In genomic region chr3:48633743-48634142, GRCh38 we compare ENCODE assay signal across 14 cellular contexts. TPM values are rescaled to one million over a fixed set of nuclear protein-coding genes. Genes with fewer than 3 reads are reported as not detected.
A peak's percentile ranks its signal among the peaks of the same experiment; 100 is the strongest.
DNase-seq lines count a peak whose midpoint lies in the region; ATAC-seq and TF ChIP-seq lines count a peak whose summit lies in the region.
"Had no signal": no experiment of that assay in that cellular context is flagged by ENCODE, and none has a peak within 500 bp of the region (broad histone marks: within the 10 kb centered on the region; RNA-seq: fewer than 3 reads in every experiment).

No MANE protein-coding gene starts in this region.

- no CpG with 5 or more reads among the region's 2 CpGs for WGBS in H9 (ENCODE audit: extremely low coverage, insufficient read length, low lambda C conversion rate)

- no peak overlapping the region for H3K4ac ChIP-seq in H9 (ENCODE audit: low read depth, low read length)

- H3K36me3 Mint-ChIP-seq in H9 (ENCODE audit: insufficient read depth in 1 of 3, low read depth in 3 of 3): peaks cover 23 to 59% (median 58%) of the 10 kb centered on the region in 3 experiments; a peak in 6 of 7 replicates

- peak overlapping the region; percentile 79 to 90; a peak in 4 of 5 replicates for H3K4me3 Mint-ChIP-seq in H9

- H3K27me3 ChIP-seq in H9 (ENCODE audit: insufficient read depth, low read length) (no peaks in the 10 kb centered on the region), ascending aorta (no peaks in the 10 kb centered on the region), mucosa of stomach (ENCODE audit: control insufficient read depth, insufficient read depth, low read length) (no peaks in the 10 kb centered on the region)
- H3K27me3 ChIP-seq: left lung, sigmoid colon had no signal

- intact Hi-C loops in ascending aorta (cut with DNase I): loop anchor here (2.0 to 10.0 kb wide), 2 partner anchors 77 to 159 kb away; partner anchors contain the start of gene PFKFB4

- no peaks in the 10 kb centered on the region; the same call in 1 of the 2 replicates for H3K27me3 Mint-ChIP-seq in H9 (ENCODE audit: low read depth)

- H3K36me3 ChIP-seq in ascending aorta (peaks cover 41 to 45% of the 10 kb centered on the region in 2 donors), mucosa of stomach (ENCODE audit: control insufficient read depth, insufficient read depth, low read length) (no peaks in the 10 kb centered on the region)

- H3K27ac Mint-ChIP-seq in H9: no peak overlapping the region

- H4K20me1 ChIP-seq in H9 (ENCODE audit: control insufficient read depth, insufficient read depth, insufficient read length): peaks cover 2% of the 10 kb centered on the region

- no peak overlapping the region for H2BK5ac ChIP-seq in H9 (ENCODE audit: insufficient read length, low read length)

- H4K5ac ChIP-seq in H9 (ENCODE audit: insufficient read length, low read depth, low read length): no peak overlapping the region

- peak overlapping the region; percentile 76 for H3K4me2 ChIP-seq in H9 (ENCODE audit: insufficient read depth, insufficient read length, low read length)

- no peak overlapping the region for H3K56ac ChIP-seq in H9 (ENCODE audit: insufficient read length, low read depth, low read length)

- H3K9ac ChIP-seq in H9 (ENCODE audit: extremely low read depth, insufficient read length, low read length) (no peak overlapping the region), mucosa of stomach (ENCODE audit: low read length) (peak overlapping the region; percentile 76)

- no peak overlapping the region for H2BK120ac ChIP-seq in H9 (ENCODE audit: low read depth, low read length, poor library complexity, severe bottlenecking)

- TF ChIP-seq CTCF in AG10803 (conservative IDR thresholded peaks at IDR 0.05; ENCODE audit: low read length): no peak
- no peak for TF ChIP-seq CTCF in H9 (conservative IDR thresholded peaks at IDR 0.05)
- TF ChIP-seq CTCF in ascending aorta (IDR thresholded peaks at IDR 0.05): no peak

- H4K91ac ChIP-seq in H9 (ENCODE audit: insufficient read length, low read depth, low read length): no peak overlapping the region

- no peak for DNase-seq in AG10803 (ENCODE audit: low read depth)
- no peak for DNase-seq in H9
- no peak for DNase-seq in ascending aorta (ENCODE audit: low spot score in 2 of 2)
- DNase-seq in cortex of kidney (lab: John Stamatoyannopoulos, UW): no peak
- DNase-seq: DMS53, foreskin melanocyte, NCI-H510A, sigmoid colon had no signal

- no peaks in the 10 kb centered on the region for H3K79me2 ChIP-seq in H9 (ENCODE audit: insufficient read depth, low read length)

- H2AK5ac ChIP-seq in H9 (ENCODE audit: insufficient read length, low read length): no peak overlapping the region

- H3T11ph ChIP-seq in H9 (ENCODE audit: low read length): no peak overlapping the region

- H2BK20ac ChIP-seq in H9 (ENCODE audit: low read depth, low read length, poor library complexity, severe bottlenecking): no peak overlapping the region

- H3K79me1 ChIP-seq in H9 (ENCODE audit: insufficient read depth, low read depth, low read length, poor library complexity, severe bottlenecking): no peaks in the 10 kb centered on the region

- no peak overlapping the region for H3K18ac ChIP-seq in H9 (ENCODE audit: insufficient read length, low read depth, low read length)

- H3K27ac ChIP-seq in H9 (ENCODE audit: insufficient read length, low read depth, low read length) (no peak overlapping the region), ascending aorta (peak overlapping the region; percentile 80 to 81)
- H3K27ac ChIP-seq: left lung, SK-N-MC had no signal

- H3K4me1 ChIP-seq in H9 (ENCODE audit: insufficient read depth, low read length) (peaks cover 2% of the 10 kb centered on the region), ascending aorta (peaks cover 0 to 22% of the 10 kb centered on the region in 2 donors), mucosa of stomach (ENCODE audit: control insufficient read depth, insufficient read depth, low read length) (peaks cover 18% of the 10 kb centered on the region)

- no peak overlapping the region for H2BK12ac ChIP-seq in H9 (ENCODE audit: insufficient read length, low read depth, low read length)

- H3K9me3 ChIP-seq in H9 (ENCODE audit: control insufficient read depth, low read depth, low read length): no peaks in the 10 kb centered on the region
- no peaks in the 10 kb centered on the region for H3K9me3 ChIP-seq in ascending aorta
- no peaks in the 10 kb centered on the region for H3K9me3 ChIP-seq in mucosa of stomach (ENCODE audit: control insufficient read depth, low read length)
- H3K9me3 ChIP-seq: left lung, sigmoid colon had no signal

- no peak overlapping the region for H2BK15ac ChIP-seq in H9 (ENCODE audit: low read depth, low read length)

- H3K4me1 Mint-ChIP-seq in H9: peaks cover 28 to 31% of the 10 kb centered on the region in 2 experiments

- no peak for ATAC-seq in GM19324 (IDR thresholded peaks at IDR 0.05; ENCODE audit: low FRiP score, unreplicated experiment)
- no peak for ATAC-seq in HG03139 (IDR thresholded peaks at IDR 0.05; ENCODE audit: unreplicated experiment)
- no peak for ATAC-seq in HG02870 (IDR thresholded peaks at IDR 0.05; ENCODE audit: unreplicated experiment)

- no peak overlapping the region for H3K14ac ChIP-seq in H9 (ENCODE audit: insufficient read depth, low read length)

- peaks cover 6% of the 10 kb centered on the region for H3K23me2 ChIP-seq in H9 (ENCODE audit: insufficient read length, low read depth, low read length, poor library complexity, severe bottlenecking)

- H2AFZ ChIP-seq in H9 (ENCODE audit: low read length): no peak overlapping the region

- H3K23ac ChIP-seq in H9 (ENCODE audit: insufficient read length, low read depth, low read length): no peak overlapping the region

- no peaks in the 10 kb centered on the region for H3K9me3 Mint-ChIP-seq in H9

- H3K4me3 ChIP-seq in AG10803 (ENCODE audit: low read length) (peak overlapping the region; percentile 84; the same call in 1 of the 2 replicates), ascending aorta (peak overlapping the region; percentile 95 to 97), mucosa of stomach (ENCODE audit: low read length) (no peak overlapping the region)

- H4K8ac ChIP-seq in H9 (replicated peaks; ENCODE audit: insufficient read length, low read depth, low read length): no peak overlapping the region

RNA-seq across cellular contexts. Expression of gene SLC26A6, which starts 1.5 kb away (rescaled TPM):
- total RNA-seq in H9 (2021) (56.7 and 61.3 TPM in 2 replicates), ascending aorta (28.1 TPM)

RNA-seq across cellular contexts. Expression of gene TMEM89, which starts 12.2 kb away (rescaled TPM):
- total RNA-seq in H9 (2021) (0.70 and 0.74 TPM in 2 replicates), ascending aorta (not detected)
- total RNA-seq: left lung, sigmoid colon had no signal

RNA-seq across cellular contexts. Expression of gene UQCRC1, which starts 24.3 kb away (rescaled TPM):
- total RNA-seq in H9 (2021): 285 and 299 TPM in 2 replicates
- 193 TPM for total RNA-seq in ascending aorta

RNA-seq across cellular contexts. Expression of gene CELSR3, which starts 28.9 kb away (rescaled TPM):
- total RNA-seq in H9 (2021): 23.5 and 23.9 TPM in 2 replicates
- total RNA-seq in ascending aorta: 2.6 TPM

RNA-seq across cellular contexts. Expression of gene COL7A1, which starts 38.6 kb away (rescaled TPM):
- total RNA-seq in H9 (2021): 20.2 and 22.9 TPM in 2 replicates
- 22.2 TPM for total RNA-seq in ascending aorta
